8 cellular contexts compared by ENCODE assay signal in the genomic region with DNA sequence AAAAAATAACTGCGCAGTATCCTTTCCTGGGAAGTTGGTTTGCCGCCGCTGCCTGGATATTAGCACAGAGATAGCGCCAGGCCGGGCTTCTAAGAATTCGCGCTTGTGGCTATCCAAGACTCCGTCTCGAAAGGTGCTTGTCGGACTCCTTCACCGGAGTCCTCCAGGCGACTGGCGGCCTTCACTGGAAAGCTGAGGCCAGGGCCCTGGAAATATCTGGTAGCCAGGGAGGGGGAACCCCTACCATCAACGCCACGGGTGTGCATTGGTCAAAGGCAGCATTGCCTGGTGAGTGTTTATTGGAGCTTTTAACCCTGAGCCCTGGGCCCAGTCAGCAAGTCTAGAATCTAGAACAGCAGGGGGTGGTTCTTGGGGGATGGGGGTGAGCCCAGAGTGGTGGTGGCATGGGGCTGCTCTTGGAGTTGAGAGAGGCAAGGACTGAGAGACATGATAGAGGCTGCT. TPM values are rescaled to one million over a fixed set of nuclear protein-coding genes. Genes with fewer than 3 reads are reported as not detected.
A peak's percentile ranks its signal among the peaks of the same experiment; 100 is the strongest.
DNase-seq lines count a peak whose midpoint lies in the region; ATAC-seq and TF ChIP-seq lines count a peak whose summit lies in the region.

No MANE protein-coding gene starts in this region.

- no peak for TF ChIP-seq CTCF in body of pancreas (IDR thresholded peaks at IDR 0.05)
- TF ChIP-seq CTCF in suprapubic skin (IDR thresholded peaks at IDR 0.05), result no peak

- H3K9me3 ChIP-seq in body of pancreas, result no peaks in the 10 kb centered on the region
- no peaks in the 10 kb centered on the region for H3K9me3 ChIP-seq in suprapubic skin

- TF ChIP-seq POLR2A in body of pancreas (IDR thresholded peaks at IDR 0.05) (no peak), suprapubic skin (IDR thresholded peaks at IDR 0.05) (no peak)

- H3K4me3 ChIP-seq in body of pancreas, result no peak overlapping the region
- peak overlapping the region; percentile 66 for H3K4me3 ChIP-seq in suprapubic skin

- H3K36me3 ChIP-seq in body of pancreas (replicated peaks in 1 of 2; ENCODE audit: insufficient read depth in 1 of 2, low read depth in 2 of 2) (peaks cover 0 to 5% of the 10 kb centered on the region in 2 donors), suprapubic skin (peaks cover 22% of the 10 kb centered on the region)

- intact Hi-C loops in body of pancreas (cut with DNase I), result no loop called here

- DNase-seq in LHCN-M2 (ENCODE audit: low read depth) (peak; percentile 14), body of pancreas (no peak), left lobe of liver (ENCODE audit: low spot score) (no peak), suprapubic skin (ENCODE audit: low spot score in 2 of 2) (no peak), AML-193 (lab: John Stamatoyannopoulos, UW) (no peak), NOMO-1 (lab: John Stamatoyannopoulos, UW; ENCODE audit: unreplicated experiment in 2 of 2) (no peak)

- ATAC-seq in GM18909 (IDR thresholded peaks at IDR 0.05; ENCODE audit: poor library complexity, unreplicated experiment), result peak; percentile 11
- no peak for ATAC-seq in body of pancreas
- ATAC-seq in left lobe of liver, result peak; percentile 11
- ATAC-seq in HG03175 (IDR thresholded peaks at IDR 0.05; ENCODE audit: unreplicated experiment), result no peak

- H3K4me1 ChIP-seq in body of pancreas (peaks cover 21% of the 10 kb centered on the region), suprapubic skin (peaks cover 28% of the 10 kb centered on the region)

- H3K27ac ChIP-seq in body of pancreas, result peak overlapping the region; percentile 21 to 88 (median 60)
- peak overlapping the region; percentile 81 for H3K27ac ChIP-seq in suprapubic skin

- H3K27me3 ChIP-seq in body of pancreas, result no peaks in the 10 kb centered on the region
- no peaks in the 10 kb centered on the region for H3K27me3 ChIP-seq in suprapubic skin

- WGBS in body of pancreas, 2 donors, result 1% methylated on average over 15 of the region's 15 CpGs; no CpG with 5 or more reads in 1 of the 2 donors
- WGBS in suprapubic skin, result 38% methylated on average over 7 of the region's 15 CpGs

- no peak for TF ChIP-seq EP300 in suprapubic skin (IDR thresholded peaks at IDR 0.05)

RNA-seq across cellular contexts. Expression of gene PIM2, which starts 0.6 kb away (rescaled TPM):
- total RNA-seq in LHCN-M2 (2014; rRNA removed), result 8.8 and 10.7 TPM in 2 replicates
- 4.2 TPM for polyA plus RNA-seq in LHCN-M2 (2012)
- total RNA-seq in body of pancreas, result 1 to 10 TPM; 2.3 to 7.9 TPM
- total RNA-seq in left lobe of liver, result 3.8 TPM
- total RNA-seq in suprapubic skin, result 10 to 100 TPM in 1 of 4 donors, 1 to 10 TPM in 3; 6.2 to 18.2 (median 8.7) TPM

RNA-seq across cellular contexts. Expression of gene SLC35A2, which starts 7.9 kb away (rescaled TPM):
- total RNA-seq in LHCN-M2 (2014; rRNA removed) (25.4 and 30.4 TPM in 2 replicates), body of pancreas (10 to 100 TPM; 12.5 to 20.1 TPM), left lobe of liver (18.7 TPM), suprapubic skin (10 to 100 TPM; 17.1 to 32.3 (median 24.3) TPM)
- 32.6 TPM for polyA plus RNA-seq in LHCN-M2 (2012)

RNA-seq across cellular contexts. Expression of gene PQBP1, which starts 21.7 kb away (rescaled TPM):
- total RNA-seq in LHCN-M2 (2014; rRNA removed), result 43.9 and 53.2 TPM in 2 replicates
- 93.3 TPM for polyA plus RNA-seq in LHCN-M2 (2012)
- 10 to 100 TPM; 43.6 to 48.1 TPM for total RNA-seq in body of pancreas
- 31.3 TPM for total RNA-seq in left lobe of liver
- 10 to 100 TPM; 51.8 to 88.3 (median 71.9) TPM for total RNA-seq in suprapubic skin

RNA-seq across cellular contexts. Expression of gene TIMM17B, which starts 21.8 kb away (rescaled TPM):
- total RNA-seq in LHCN-M2 (2014; rRNA removed) (36.6 and 41.2 TPM in 2 replicates), body of pancreas (10 to 100 TPM; 24.4 to 35.3 TPM), left lobe of liver (22.8 TPM), suprapubic skin (10 to 100 TPM; 40.8 to 60.5 (median 43.4) TPM)
- polyA plus RNA-seq in LHCN-M2 (2012), result 57.0 TPM

RNA-seq across cellular contexts. Expression of gene OTUD5, which starts 38.0 kb away (rescaled TPM):
- total RNA-seq in LHCN-M2 (2014; rRNA removed) (27.8 and 40.2 TPM in 2 replicates), body of pancreas (10 to 100 TPM; 23.6 to 40.2 TPM), left lobe of liver (21.8 TPM), suprapubic skin (10 to 100 TPM; 32.3 to 50.1 (median 46.2) TPM)
- polyA plus RNA-seq in LHCN-M2 (2012), result 43.1 TPM

Comparison
In these comparisons a context has a peak if more than half of its experiments do, and no peak if none do; other contexts are left out.
1. ATAC-seq: peak in GM18909 (single experiment) and left lobe of liver (single experiment); none in body of pancreas (single experiment) and HG03175 (single experiment).